Comparison of ENCODE assay signal across 26 cellular contexts in the genomic region with DNA sequence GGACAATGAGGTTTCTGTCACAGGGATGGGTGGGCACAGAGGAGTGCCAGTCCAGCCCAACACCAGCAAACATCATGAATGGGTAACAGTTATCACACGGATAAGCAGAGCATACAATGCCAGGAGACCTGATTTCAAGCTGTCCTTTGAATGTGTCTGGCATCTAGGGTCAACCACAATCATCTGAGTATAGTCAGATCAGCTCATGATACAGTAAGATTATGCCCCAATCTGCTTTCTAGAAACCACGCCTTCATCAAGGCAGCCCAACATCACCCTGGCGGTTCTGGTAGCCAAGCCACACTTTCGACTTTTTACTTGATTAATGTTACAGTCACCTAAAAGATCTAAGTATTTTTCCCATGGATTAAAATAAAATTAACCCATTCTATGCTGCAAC. TPM values are rescaled to one million over a fixed set of nuclear protein-coding genes. Genes with fewer than 3 reads are reported as not detected.
"Had no signal": no experiment of that assay in that cellular context is flagged by ENCODE, and none has a peak within 500 bp of the region (broad histone marks: within the 10 kb centered on the region; RNA-seq: fewer than 3 reads in every experiment).

No MANE protein-coding gene starts in this region.

- H3K4me2 ChIP-seq: SK-N-SH had no signal

- H3K36me3 ChIP-seq: brain microvascular endothelial cell, cardiac muscle cell had no signal

- H3K27me3 ChIP-seq: brain microvascular endothelial cell, cardiac muscle cell had no signal

- H3K27ac Mint-ChIP-seq: activated CD4-positive, alpha-beta T cell treated with anti-CD3 and anti-CD28 coated beads, Interleukin-2, amount 10 ng/mL, durations not matched to agents 7 days and 5 days; activated CD8-positive, alpha-beta T cell treated with anti-CD3 and anti-CD28 coated beads for 36 hours; activated naive CD4-positive, alpha-beta T cell treated with anti-CD3 and anti-CD28 coated beads for 36 hours; activated naive CD8-positive, alpha-beta T cell treated with anti-CD3 and anti-CD28 coated beads for 36 hours; activated T-helper 1 cell treated with anti-CD3 and anti-CD28 coated beads, Interleukin-12 subunit alpha, Interleukin-12 subunit beta, Interleukin-2, Interleukin-4 antibody, amounts not matched to agents 30 ng/mL and 10 ng/mL and 1 ng/mL, durations not matched to agents 14 hours and 24 hours and 36 hours had no signal

- H3K9me3 Mint-ChIP-seq: activated CD4-positive, alpha-beta T cell treated with anti-CD3 and anti-CD28 coated beads, Interleukin-2, amount 10 ng/mL, durations not matched to agents 7 days and 5 days; activated CD8-positive, alpha-beta T cell treated with anti-CD3 and anti-CD28 coated beads for 36 hours; activated naive CD4-positive, alpha-beta T cell treated with anti-CD3 and anti-CD28 coated beads for 36 hours; activated naive CD8-positive, alpha-beta T cell treated with anti-CD3 and anti-CD28 coated beads for 36 hours; activated T-helper 1 cell treated with anti-CD3 and anti-CD28 coated beads, Interleukin-12 subunit alpha, Interleukin-12 subunit beta, Interleukin-2, Interleukin-4 antibody, amounts not matched to agents 30 ng/mL and 10 ng/mL and 1 ng/mL, durations not matched to agents 14 hours and 24 hours and 36 hours had no signal

- H3K4me3 Mint-ChIP-seq: activated CD4-positive, alpha-beta T cell treated with anti-CD3 and anti-CD28 coated beads, Interleukin-2, amount 10 ng/mL, durations not matched to agents 7 days and 5 days; activated CD8-positive, alpha-beta T cell treated with anti-CD3 and anti-CD28 coated beads for 36 hours; activated naive CD4-positive, alpha-beta T cell treated with anti-CD3 and anti-CD28 coated beads for 36 hours; activated naive CD8-positive, alpha-beta T cell treated with anti-CD3 and anti-CD28 coated beads for 36 hours; activated T-helper 1 cell treated with anti-CD3 and anti-CD28 coated beads, Interleukin-12 subunit alpha, Interleukin-12 subunit beta, Interleukin-2, Interleukin-4 antibody, amounts not matched to agents 30 ng/mL and 10 ng/mL and 1 ng/mL, durations not matched to agents 14 hours and 24 hours and 36 hours had no signal

- H3K4me3 ChIP-seq: cardiac muscle cell had no signal

- H3K9me3 ChIP-seq: SK-N-SH had no signal

- H3K9ac ChIP-seq: SK-N-SH had no signal

- ATAC-seq: activated CD8-positive, alpha-beta T cell treated with anti-CD3 and anti-CD28 coated beads for 36 hours; Right ventricle myocardium inferior had no signal

- DNase-seq: activated CD4-positive, CD25-positive, alpha-beta regulatory T cell; activated CD8-positive, alpha-beta memory T cell treated with anti-CD3 and anti-CD28 coated beads, Interleukin-2, amount 50 U/mL, for 4 hours; activated effector memory CD4-positive, alpha-beta T cell treated with anti-CD3 and anti-CD28 coated beads, Interleukin-2, amount 50 U/mL, for 16 hours; activated naive CD4-positive, alpha-beta T cell treated with anti-CD3 and anti-CD28 coated beads for 36 hours; activated naive CD8-positive, alpha-beta T cell treated with anti-CD3 and anti-CD28 coated beads for 36 hours; brain microvascular endothelial cell; KG1; NCI-H1048; NCI-H1417; NCI-H1694; NCI-H2029; NCI-H2107; NCI-H2171 treated with DMSO at 0.1 percent for 48 hours; NCI-H226; NCI-H526; NCI-H82; RPMI8226; SK-N-SH; T-helper 1 cell had no signal

- H3K36me3 Mint-ChIP-seq: activated naive CD8-positive, alpha-beta T cell treated with anti-CD3 and anti-CD28 coated beads for 36 hours had no signal

- H3K27ac ChIP-seq: brain microvascular endothelial cell, cardiac muscle cell, VCaP had no signal

RNA-seq across cellular contexts. Expression of gene FAM171A1, which starts 10.5 kb away (rescaled TPM):
- total RNA-seq: OCI-LY7 had no signal
